Comparison of ENCODE assay signal across 1 cellular context in the genomic region with DNA sequence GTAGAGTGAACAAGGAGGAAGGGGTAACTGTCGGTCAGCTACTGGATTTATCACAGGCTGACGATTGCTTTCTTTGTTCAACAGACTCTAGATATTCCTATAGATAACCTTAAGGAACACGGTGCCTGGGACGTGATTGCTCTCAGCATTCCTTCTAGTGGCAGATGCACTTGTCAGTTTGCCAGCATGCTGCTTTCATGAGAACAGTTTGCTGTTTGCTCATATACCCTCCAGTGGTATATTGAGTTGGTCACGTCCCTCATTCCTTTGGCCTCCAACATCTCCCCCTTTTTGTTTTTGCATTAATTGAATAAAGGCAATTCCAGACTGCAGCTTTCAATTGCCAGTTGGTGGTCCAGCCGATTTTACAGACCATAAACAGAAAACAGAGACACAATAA.
A peak's percentile ranks its signal among the peaks of the same experiment; 100 is the strongest.
TF ChIP-seq lines count a peak whose summit lies in the region.

No MANE protein-coding gene starts in this region.

TF ChIP-seq in HEK293, 187 proteins besides CTCF, POLR2A, EP300 and RAD21 (continued from another document):
- TF ChIP-seq, protein P1, sequence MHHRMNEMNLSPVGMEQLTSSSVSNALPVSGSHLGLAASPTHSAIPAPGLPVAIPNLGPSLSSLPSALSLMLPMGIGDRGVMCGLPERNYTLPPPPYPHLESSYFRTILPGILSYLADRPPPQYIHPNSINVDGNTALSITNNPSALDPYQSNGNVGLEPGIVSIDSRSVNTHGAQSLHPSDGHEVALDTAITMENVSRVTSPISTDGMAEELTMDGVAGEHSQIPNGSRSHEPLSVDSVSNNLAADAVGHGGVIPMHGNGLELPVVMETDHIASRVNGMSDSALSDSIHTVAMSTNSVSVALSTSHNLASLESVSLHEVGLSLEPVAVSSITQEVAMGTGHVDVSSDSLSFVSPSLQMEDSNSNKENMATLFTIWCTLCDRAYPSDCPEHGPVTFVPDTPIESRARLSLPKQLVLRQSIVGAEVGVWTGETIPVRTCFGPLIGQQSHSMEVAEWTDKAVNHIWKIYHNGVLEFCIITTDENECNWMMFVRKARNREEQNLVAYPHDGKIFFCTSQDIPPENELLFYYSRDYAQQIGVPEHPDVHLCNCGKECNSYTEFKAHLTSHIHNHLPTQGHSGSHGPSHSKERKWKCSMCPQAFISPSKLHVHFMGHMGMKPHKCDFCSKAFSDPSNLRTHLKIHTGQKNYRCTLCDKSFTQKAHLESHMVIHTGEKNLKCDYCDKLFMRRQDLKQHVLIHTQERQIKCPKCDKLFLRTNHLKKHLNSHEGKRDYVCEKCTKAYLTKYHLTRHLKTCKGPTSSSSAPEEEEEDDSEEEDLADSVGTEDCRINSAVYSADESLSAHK (tag by site-specific recombination; IDR thresholded peaks at IDR 0.05): no peak
- TF ChIP-seq ZNF211 (tag by site-specific recombination; IDR thresholded peaks at IDR 0.05; ENCODE audit: low read depth) (peak; percentile 93), FEZF1 (tag by site-specific recombination; IDR thresholded peaks at IDR 0.05) (no peak)
- TF ChIP-seq, protein P2, sequence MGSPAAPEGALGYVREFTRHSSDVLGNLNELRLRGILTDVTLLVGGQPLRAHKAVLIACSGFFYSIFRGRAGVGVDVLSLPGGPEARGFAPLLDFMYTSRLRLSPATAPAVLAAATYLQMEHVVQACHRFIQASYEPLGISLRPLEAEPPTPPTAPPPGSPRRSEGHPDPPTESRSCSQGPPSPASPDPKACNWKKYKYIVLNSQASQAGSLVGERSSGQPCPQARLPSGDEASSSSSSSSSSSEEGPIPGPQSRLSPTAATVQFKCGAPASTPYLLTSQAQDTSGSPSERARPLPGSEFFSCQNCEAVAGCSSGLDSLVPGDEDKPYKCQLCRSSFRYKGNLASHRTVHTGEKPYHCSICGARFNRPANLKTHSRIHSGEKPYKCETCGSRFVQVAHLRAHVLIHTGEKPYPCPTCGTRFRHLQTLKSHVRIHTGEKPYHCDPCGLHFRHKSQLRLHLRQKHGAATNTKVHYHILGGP (tag by site-specific recombination; IDR thresholded peaks at IDR 0.05): no peak
- TF ChIP-seq, protein P3, sequence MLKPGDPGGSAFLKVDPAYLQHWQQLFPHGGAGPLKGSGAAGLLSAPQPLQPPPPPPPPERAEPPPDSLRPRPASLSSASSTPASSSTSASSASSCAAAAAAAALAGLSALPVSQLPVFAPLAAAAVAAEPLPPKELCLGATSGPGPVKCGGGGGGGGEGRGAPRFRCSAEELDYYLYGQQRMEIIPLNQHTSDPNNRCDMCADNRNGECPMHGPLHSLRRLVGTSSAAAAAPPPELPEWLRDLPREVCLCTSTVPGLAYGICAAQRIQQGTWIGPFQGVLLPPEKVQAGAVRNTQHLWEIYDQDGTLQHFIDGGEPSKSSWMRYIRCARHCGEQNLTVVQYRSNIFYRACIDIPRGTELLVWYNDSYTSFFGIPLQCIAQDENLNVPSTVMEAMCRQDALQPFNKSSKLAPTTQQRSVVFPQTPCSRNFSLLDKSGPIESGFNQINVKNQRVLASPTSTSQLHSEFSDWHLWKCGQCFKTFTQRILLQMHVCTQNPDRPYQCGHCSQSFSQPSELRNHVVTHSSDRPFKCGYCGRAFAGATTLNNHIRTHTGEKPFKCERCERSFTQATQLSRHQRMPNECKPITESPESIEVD (tag by site-specific recombination; IDR thresholded peaks at IDR 0.05): no peak
